Comparison of ENCODE assay signal across 16 cellular contexts in the genomic region with DNA sequence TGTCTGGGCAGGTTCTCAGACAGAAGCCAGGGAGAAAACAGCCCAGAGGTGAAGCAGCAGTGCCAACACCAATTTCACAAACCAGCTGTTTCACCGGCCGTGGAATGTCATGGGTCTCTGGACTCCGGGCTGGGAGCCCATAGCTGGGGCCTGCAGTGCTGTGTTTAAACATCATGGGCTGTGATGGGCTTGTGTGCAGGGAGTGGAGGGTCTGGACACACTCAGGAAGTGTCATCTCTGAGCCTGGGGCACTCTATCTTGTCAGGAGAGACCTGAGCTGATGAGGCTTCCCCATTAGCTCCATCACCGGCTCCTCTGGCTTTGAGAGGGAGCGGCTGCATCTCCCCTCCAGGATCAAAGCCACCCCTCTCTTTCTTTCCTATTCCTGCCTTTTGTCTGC.
"Had no signal": no experiment of that assay in that cellular context is flagged by ENCODE, and none has a peak within 500 bp of the region (broad histone marks: within the 10 kb centered on the region; RNA-seq: fewer than 3 reads in every experiment).

No MANE protein-coding gene starts in this region.

- DNase-seq: activated CD4-positive, alpha-beta memory T cell treated with anti-CD3 and anti-CD28 coated beads for 36 hours; activated CD4-positive, alpha-beta T cell treated with anti-CD3 and anti-CD28 coated beads, Interleukin-2, amount 10 ng/mL, durations not matched to agents 7 days and 5 days; activated CD4-positive, CD25-positive, alpha-beta regulatory T cell; activated CD8-positive, alpha-beta memory T cell treated with anti-CD3 and anti-CD28 coated beads for 24 hours; activated gamma-delta T cell; activated naive CD4-positive, alpha-beta T cell treated with anti-CD3 and anti-CD28 coated beads for 36 hours; activated T-cell treated with anti-CD3 and anti-CD28 coated beads, Interleukin-2, amount 50 U/mL, for 4 hours; brain microvascular endothelial cell; KG1; NCI-H1048; NCI-H1417 treated with DMSO at 0.1 percent for 48 hours; NCI-H2029; NCI-H446; NCI-H748 treated with DMSO at 0.1 percent for 48 hours; SIG-M5; T-helper 1 cell had no signal

- ATAC-seq: activated T-cell treated with anti-CD3 and anti-CD28 coated beads, Interleukin-2, amount 50 U/mL, for 4 hours had no signal
